8 cellular contexts compared by ENCODE assay signal in genomic region chr2:230225486-230225885, GRCh38. TPM values are rescaled to one million over a fixed set of nuclear protein-coding genes. Genes with fewer than 3 reads are reported as not detected.
DNase-seq lines count a peak whose midpoint lies in the region; ATAC-seq, FAIRE-seq and TF ChIP-seq lines count a peak whose summit lies in the region.

TSS of gene SP140 (plus strand) at chr2:230225736. CDS start at chr2:230225845, 109 bp downstream.

- no peak for FAIRE-seq in H54 (lab: Jason Lieb, UNC)

- TF ChIP-seq POLR2A in H54 (IDR thresholded peaks at IDR 0.05; ENCODE audit: low read depth, low read length), result no peak

- peak; percentile 81 to 82 for DNase-seq in activated CD4-positive, alpha-beta T cell treated with anti-CD3 and anti-CD28 coated beads, Interleukin-2, amount 50 U/mL, for 4 hours
- DNase-seq in Right ventricle myocardium inferior (ENCODE audit: missing footprints) (peak; percentile 77), dermis blood vessel endothelial cell (no peak), NCI-H510A treated with DMSO at 0.1 percent for 48 hours (lab: John Stamatoyannopoulos, UW) (no peak), H54 (ENCODE audit: insufficient read length, low spot score) (no peak)
- peak; percentile 62 to 74 (median 70) for DNase-seq in stimulated activated CD4-positive, alpha-beta T cell treated with anti-CD3 and anti-CD28 coated beads, TNF-alpha, amount 100 ng/mL, for 48 hours (ENCODE audit: low read depth in 3 of 3)

- ATAC-seq in GM18909 (IDR thresholded peaks at IDR 0.05; ENCODE audit: poor library complexity, unreplicated experiment) (peak; percentile 80), HG03095 (IDR thresholded peaks at IDR 0.05; ENCODE audit: unreplicated experiment) (peak; percentile 72), Right ventricle myocardium inferior (peak; percentile 60)

- intact Hi-C loops in Right ventricle myocardium inferior (cut with DNase I), result no loop called here

RNA-seq across cellular contexts. Expression of gene SP140, which starts in this region (rescaled TPM):
- total RNA-seq in Right ventricle myocardium inferior, result 0.32 TPM
- 0.09 TPM in 1 of 2 replicates, not detected in the other for total RNA-seq in dermis blood vessel endothelial cell

Comparison
In these comparisons a context has a peak if more than half of its experiments do, and no peak if none do; other contexts are left out.
1. Peak in DNase-seq and ATAC-seq in Right ventricle myocardium inferior; RNA of the gene not detected or under 1 TPM.
2. DNase-seq: peak in activated CD4-positive, alpha-beta T cell treated with anti-CD3 and anti-CD28 coated beads, Interleukin-2, amount 50 U/mL, for 4 hours (2 of 2) and stimulated activated CD4-positive, alpha-beta T cell treated with anti-CD3 and anti-CD28 coated beads, TNF-alpha, amount 100 ng/mL, for 48 hours (3 of 3); none in dermis blood vessel endothelial cell (single experiment), NCI-H510A treated with DMSO at 0.1 percent for 48 hours (single experiment) and H54 (single experiment).
3. Peak in every context shown above with its lines, with median percentiles within 50 percentile points of each other: ATAC-seq.